Comparison of ENCODE assay signal across 10 cellular contexts in genomic region chr17:76432712-76433336, GRCh38. TPM values are rescaled to one million over a fixed set of nuclear protein-coding genes. Genes with fewer than 3 reads are reported as not detected.
DNase-seq lines count a peak whose midpoint lies in the region; ATAC-seq and TF ChIP-seq lines count a peak whose summit lies in the region.
"Had no signal": no experiment of that assay in that cellular context is flagged by ENCODE, and none has a peak within 500 bp of the region (broad histone marks: within the 10 kb centered on the region; RNA-seq: fewer than 3 reads in every experiment).

No MANE protein-coding gene starts in this region.

- no peak overlapping the region for H3K9ac ChIP-seq in parathyroid adenoma

- no peak overlapping the region for H3K27ac ChIP-seq in parathyroid adenoma

- no peak overlapping the region for H3K4me2 ChIP-seq in parathyroid adenoma (ENCODE audit: low read length)

- no peaks in the 10 kb centered on the region for H3K27me3 ChIP-seq in parathyroid adenoma (ENCODE audit: control insufficient read depth, insufficient read depth, low read length)

- peaks cover 2% of the 10 kb centered on the region for H3K4me1 ChIP-seq in parathyroid adenoma

- no peaks in the 10 kb centered on the region for H3K36me3 ChIP-seq in parathyroid adenoma (ENCODE audit: control insufficient read depth, insufficient read depth, low read length)

- peaks cover 67% of the 10 kb centered on the region for H3K79me2 ChIP-seq in parathyroid adenoma

- no peak for ATAC-seq in HG02870 (IDR thresholded peaks at IDR 0.05; ENCODE audit: unreplicated experiment)
- ATAC-seq in GM21619 (IDR thresholded peaks at IDR 0.05; ENCODE audit: unreplicated experiment), result no peak

- no peak for DNase-seq in GM12864 (ENCODE audit: low read depth)
- no peak for DNase-seq in LNCaP clone FGC (ENCODE audit: low read depth)
- peak; percentile 47 for DNase-seq in dermis blood vessel endothelial cell
- no peak for DNase-seq in NCI-H2081 (lab: John Stamatoyannopoulos, UW)
- DNase-seq: activated T-cell treated with anti-CD3 and anti-CD28 coated beads, Interleukin-2, amount 50 U/mL, for 4 hours; NCI-H226 had no signal

- H3K9me3 ChIP-seq in parathyroid adenoma (ENCODE audit: control insufficient read depth, low read length), result no peaks in the 10 kb centered on the region

- no peak overlapping the region for H2AFZ ChIP-seq in parathyroid adenoma

- TF ChIP-seq CTCF in GM12864 (IDR thresholded peaks at IDR 0.05; ENCODE audit: low read depth, low read length, missing control alignments) (peak; percentile 72), LNCaP clone FGC (IDR thresholded peaks at IDR 0.05; ENCODE audit: control insufficient read depth, extremely low read depth, insufficient read depth) (peak; percentile 22; the same call in 1 of the 2 replicates), parathyroid adenoma (IDR thresholded peaks at IDR 0.05) (peak; percentile 30)

- H3K4me3 ChIP-seq in GM12864 (ENCODE audit: low read depth, low read length) (no peak overlapping the region), LNCaP clone FGC (ENCODE audit: low read depth, low read length) (no peak overlapping the region), parathyroid adenoma (ENCODE audit: low read depth, low read length) (no peak overlapping the region)

RNA-seq across cellular contexts. Expression of gene UBE2O, which starts 20.1 kb away (rescaled TPM):
- total RNA-seq in dermis blood vessel endothelial cell, result 20.9 and 27.8 TPM in 2 replicates

RNA-seq across cellular contexts. Expression of gene AANAT, which starts 34.6 kb away (rescaled TPM):
- total RNA-seq in dermis blood vessel endothelial cell, result not detected in 2 replicates
- total RNA-seq: activated T-cell treated with anti-CD3 and anti-CD28 coated beads, Interleukin-2, amount 50 U/mL, for 4 hours; glomerular endothelial cell had no signal

RNA-seq across cellular contexts. Expression of gene SPHK1, which starts 48.4 kb away (rescaled TPM):
- 259 and 272 TPM in 2 replicates for total RNA-seq in dermis blood vessel endothelial cell

Comparison
In these comparisons a context has a peak if more than half of its experiments do, and no peak if none do; other contexts are left out.
1. CTCF ChIP-seq: peak in every context shown above with its lines; median percentile 72 in GM12864; 30 in parathyroid adenoma; 22 in LNCaP clone FGC.